8 cellular contexts compared by ENCODE assay signal in genomic region chr6:1554881-1555569, GRCh38. TPM values are rescaled to one million over a fixed set of nuclear protein-coding genes. Genes with fewer than 3 reads are reported as not detected.
DNase-seq lines count a peak whose midpoint lies in the region; ATAC-seq and TF ChIP-seq lines count a peak whose summit lies in the region.

No MANE protein-coding gene starts in this region.

- no peak for TF ChIP-seq CTCF in parathyroid adenoma (IDR thresholded peaks at IDR 0.05)
- TF ChIP-seq CTCF in tibial artery (IDR thresholded peaks at IDR 0.05) = peak; percentile 83 to 88

- DNase-seq in GOT3 (lab: John Stamatoyannopoulos, UW) (peak; percentile 69), SJSA1 (ENCODE audit: low read depth in 1 of 2, low spot score in 2 of 2) (peak; percentile 77 to 89), head of caudate nucleus (peak; percentile 38 to 91 (median 80)), tibial artery (peak; percentile 70 to 84), foreskin melanocyte (no peak)

- no peak for ATAC-seq in GM21786 (IDR thresholded peaks at IDR 0.05; ENCODE audit: unreplicated experiment)

- H3K27me3 Mint-ChIP-seq in activated naive CD4-positive, alpha-beta T cell treated with anti-CD3 and anti-CD28 coated beads, Interleukin-2, amount 50 U/mL, for 24 hours = peaks cover 8% of the 10 kb centered on the region

- peak overlapping the region; percentile 67 for H3K27ac ChIP-seq in SJSA1
- no peak overlapping the region for H3K27ac ChIP-seq in parathyroid adenoma
- peak overlapping the region; percentile 80 to 81 for H3K27ac ChIP-seq in tibial artery

- H3K4me1 ChIP-seq in SJSA1 (replicated peaks) (peaks cover 23% of the 10 kb centered on the region), parathyroid adenoma (no peaks in the 10 kb centered on the region), tibial artery (peaks cover 0 to 14% (median 8%) of the 10 kb centered on the region in 4 donors)

- H3K9me3 Mint-ChIP-seq in activated naive CD4-positive, alpha-beta T cell treated with anti-CD3 and anti-CD28 coated beads, Interleukin-2, amount 50 U/mL, for 24 hours = no peaks in the 10 kb centered on the region

- peaks cover 15% of the 10 kb centered on the region for H3K4me1 Mint-ChIP-seq in activated naive CD4-positive, alpha-beta T cell treated with anti-CD3 and anti-CD28 coated beads, Interleukin-2, amount 50 U/mL, for 24 hours

- peak overlapping the region; percentile 42 for H2AFZ ChIP-seq in parathyroid adenoma

- H3K36me3 ChIP-seq in SJSA1 (no peaks in the 10 kb centered on the region), parathyroid adenoma (ENCODE audit: control insufficient read depth, insufficient read depth, low read length) (no peaks in the 10 kb centered on the region), tibial artery (no peaks in the 10 kb centered on the region)

- no peaks in the 10 kb centered on the region for H3K9me3 ChIP-seq in SJSA1 (replicated peaks)
- H3K9me3 ChIP-seq in parathyroid adenoma (ENCODE audit: control insufficient read depth, low read length) = no peaks in the 10 kb centered on the region
- H3K9me3 ChIP-seq in tibial artery = no peaks in the 10 kb centered on the region

- intact Hi-C loops in head of caudate nucleus (cut with DNase I) = no loop called here
- intact Hi-C loops in tibial artery (cut with DNase I; ENCODE audit: low total_unique reads) = loop anchor here (1.0 kb wide), 1 partner anchor 20 kb away; no protein-coding TSS in a partner anchor

- H3K9ac ChIP-seq in parathyroid adenoma = no peak overlapping the region

- H3K27ac Mint-ChIP-seq in activated naive CD4-positive, alpha-beta T cell treated with anti-CD3 and anti-CD28 coated beads, Interleukin-2, amount 50 U/mL, for 24 hours = peak overlapping the region; percentile 88

- no peaks in the 10 kb centered on the region for H3K79me2 ChIP-seq in parathyroid adenoma

- peak overlapping the region; percentile 88 for H3K4me3 Mint-ChIP-seq in activated naive CD4-positive, alpha-beta T cell treated with anti-CD3 and anti-CD28 coated beads, Interleukin-2, amount 50 U/mL, for 24 hours

- H3K4me3 ChIP-seq in SJSA1 (peak overlapping the region; percentile 53), parathyroid adenoma (ENCODE audit: low read depth, low read length) (peak overlapping the region; percentile 9), tibial artery (peak overlapping the region; percentile 63 to 83)

- H3K4me2 ChIP-seq in parathyroid adenoma (ENCODE audit: low read length) = no peak overlapping the region

- peaks cover 5% of the 10 kb centered on the region for H3K36me3 Mint-ChIP-seq in activated naive CD4-positive, alpha-beta T cell treated with anti-CD3 and anti-CD28 coated beads, Interleukin-2, amount 50 U/mL, for 24 hours

- no peaks in the 10 kb centered on the region for H3K27me3 ChIP-seq in SJSA1 (replicated peaks)
- no peaks in the 10 kb centered on the region for H3K27me3 ChIP-seq in parathyroid adenoma (ENCODE audit: control insufficient read depth, insufficient read depth, low read length)
- no peaks in the 10 kb centered on the region for H3K27me3 ChIP-seq in tibial artery

RNA-seq across cellular contexts. Expression of gene FOXC1, which starts 54.7 kb away (rescaled TPM):
- 16.0 and 21.0 TPM in 2 replicates for total RNA-seq in SJSA1 (2014; rRNA removed; shearing (Covaris generic))

Comparison
In these comparisons a context has a peak if more than half of its experiments do, and no peak if none do; other contexts are left out.
1. H3K4me3 ChIP-seq: peak in every context shown above with its lines; median percentile 73 in tibial artery; 53 in SJSA1; 9 in parathyroid adenoma.